Comparison of ENCODE assay signal across 11 cellular contexts in the genomic region with DNA sequence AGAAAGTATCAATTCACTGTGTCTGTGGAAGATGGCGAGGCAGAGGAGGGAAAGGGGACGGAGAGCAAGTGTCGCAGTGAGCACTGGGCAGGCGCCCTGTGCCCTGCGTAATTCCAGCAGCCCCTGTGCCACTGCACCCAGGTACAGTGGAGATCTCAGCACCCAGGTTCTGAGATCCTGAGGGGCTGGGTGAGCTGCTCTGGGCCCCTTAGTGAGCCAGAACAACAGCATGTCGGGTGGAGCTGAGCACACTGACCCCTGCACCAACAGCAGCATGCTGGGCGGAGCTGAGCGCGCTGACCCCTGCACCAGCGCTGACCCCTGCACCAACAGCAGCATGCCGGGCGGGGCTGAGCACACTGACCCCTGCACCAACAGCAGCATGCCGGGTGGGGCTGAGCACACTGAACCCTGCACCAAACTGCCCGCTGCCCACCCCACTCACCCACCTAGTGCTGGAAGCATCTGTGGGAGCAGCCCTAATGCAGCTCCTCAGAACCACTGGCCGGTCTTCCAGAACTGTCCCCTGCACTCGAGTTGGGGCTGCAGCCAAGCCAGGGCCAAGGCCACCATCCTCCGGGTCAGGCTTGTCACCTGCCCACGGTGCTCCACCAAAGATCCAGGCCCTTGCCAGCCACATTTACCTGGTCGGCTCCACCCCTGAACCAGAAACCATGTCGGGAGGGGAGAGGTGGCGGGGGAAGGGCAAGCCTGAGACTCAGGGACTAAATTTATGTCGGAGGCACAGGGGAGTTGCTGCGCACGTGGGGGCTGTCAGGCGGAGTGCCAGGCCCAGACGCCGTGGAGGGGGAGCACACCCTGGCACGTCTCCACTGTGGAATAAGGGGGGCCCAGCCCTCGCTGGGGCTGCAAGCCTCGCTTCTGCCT.
DNase-seq lines count a peak whose midpoint lies in the region; ATAC-seq, FAIRE-seq and TF ChIP-seq lines count a peak whose summit lies in the region.
"Had no signal": no experiment of that assay in that cellular context is flagged by ENCODE, and none has a peak within 500 bp of the region (broad histone marks: within the 10 kb centered on the region; RNA-seq: fewer than 3 reads in every experiment).

No MANE protein-coding gene starts in this region.

- no peak overlapping the region for H3K27ac ChIP-seq in BLaER1
- H3K27ac ChIP-seq in kidney (ENCODE audit: low read depth in 2 of 2, low read length in 2 of 2) = peak overlapping the region in 1 of 2 donors; percentile 37
- H3K27ac ChIP-seq in gastrocnemius medialis = peak overlapping the region; percentile 43 to 74 (median 63)
- no peak overlapping the region for H3K27ac ChIP-seq in RWPE1

- H3K9ac ChIP-seq in BLaER1 (no peak overlapping the region), kidney (ENCODE audit: low read length in 2 of 2) (no peak overlapping the region)

- no peaks in the 10 kb centered on the region for H3K9me3 ChIP-seq in BLaER1
- no peaks in the 10 kb centered on the region for H3K9me3 ChIP-seq in kidney (ENCODE audit: control insufficient read depth in 1 of 2, low read length in 2 of 2)
- H3K9me3 ChIP-seq in gastrocnemius medialis = no peaks in the 10 kb centered on the region

- H3K27ac Mint-ChIP-seq in WTC11 = no peak overlapping the region
- H3K27ac Mint-ChIP-seq: T-helper 1 cell treated with Interleukin-12 subunit alpha and Interleukin-12 subunit beta and Interleukin-4 antibody, amounts not matched to agents 30 μg/mL and 1 μg/mL, for 36 hours had no signal

- H3K9me3 Mint-ChIP-seq in WTC11 = no peaks in the 10 kb centered on the region
- H3K9me3 Mint-ChIP-seq: T-helper 1 cell treated with Interleukin-12 subunit alpha and Interleukin-12 subunit beta and Interleukin-4 antibody, amounts not matched to agents 30 μg/mL and 1 μg/mL, for 36 hours had no signal

- POLR2A ChIA-PET in WTC11 (lab: Charles Lee) = no interaction called here
- POLR2A ChIA-PET in RWPE1 (lab: Yijun Ruan, JAX; ENCODE audit: low non-redundant PET) = no interaction called here

- no peaks in the 10 kb centered on the region for H3K36me3 ChIP-seq in BLaER1
- H3K36me3 ChIP-seq in kidney (ENCODE audit: control insufficient read depth in 1 of 2, insufficient read depth in 2 of 2, low read length in 2 of 2) = no peaks in the 10 kb centered on the region
- no peaks in the 10 kb centered on the region for H3K36me3 ChIP-seq in gastrocnemius medialis

- H3K4me1 Mint-ChIP-seq in WTC11 = peaks cover 14% of the 10 kb centered on the region

- in situ Hi-C loops in gastrocnemius medialis (cut with MboI; ENCODE audit: low sequenced_read_pairs in 4 of 4) = no loop called here

- H3K4me2 ChIP-seq in BLaER1 = peak overlapping the region; percentile 52

- no peak for FAIRE-seq in kidney (lab: Jason Lieb, UNC)
- FAIRE-seq: keratinocyte had no signal

- no peaks in the 10 kb centered on the region for H3K36me3 Mint-ChIP-seq in WTC11

- intact Hi-C loops in kidney (cut with DNase I) = no loop called here
- intact Hi-C loops in gastrocnemius medialis (cut with DNase I; ENCODE audit: low total_unique reads) = loop anchor here (2.0 to 5.0 kb wide), 2 partner anchors 57 to 80 kb away; a partner anchor contains a TSS

- H4K20me1 ChIP-seq in BLaER1 = no peaks in the 10 kb centered on the region

- H3K4me3 ChIP-seq in BLaER1 (no peak overlapping the region), kidney (ENCODE audit: low read length in 2 of 2) (no peak overlapping the region), gastrocnemius medialis (peak overlapping the region in 2 of 4 donors; percentile 21 to 37)

- H3K4me1 ChIP-seq in BLaER1 = peaks cover 23% of the 10 kb centered on the region
- H3K4me1 ChIP-seq in kidney (ENCODE audit: control insufficient read depth in 1 of 2, insufficient read depth in 1 of 2, low read depth in 1 of 2, low read length in 2 of 2) = peaks cover 0 to 9% of the 10 kb centered on the region in 2 donors
- peaks cover 12 to 30% of the 10 kb centered on the region in 2 donors for H3K4me1 ChIP-seq in gastrocnemius medialis

- no peak for TF ChIP-seq POLR2A in gastrocnemius medialis (IDR thresholded peaks at IDR 0.05)

- CTCF ChIA-PET in WTC11 (lab: Charles Lee) = interaction anchor here (1.6 kb wide), 1 partner anchor 73 kb away, joined by 3 read pairs; no protein-coding TSS in a partner anchor
- CTCF ChIA-PET in RWPE1 (lab: Yijun Ruan, JAX) = interaction anchor here (0.5 to 0.6 kb wide), 3 partner anchors 26 to 119 kb away, joined by 3 read pairs; no protein-coding TSS in a partner anchor

- H3K27me3 ChIP-seq in BLaER1 (no peaks in the 10 kb centered on the region), gastrocnemius medialis (no peaks in the 10 kb centered on the region)

- peak; percentile 12 for DNase-seq in WTC11 (ENCODE audit: low spot score)
- peak; percentile 76 for DNase-seq in kidney
- no peak for DNase-seq in gastrocnemius medialis
- no peak for DNase-seq in LoVo (ENCODE audit: low spot score)
- DNase-seq in RWPE1 (ENCODE audit: low spot score) = no peak
- DNase-seq in hippocampal formation (lab: John Stamatoyannopoulos, UW) = no peak
- DNase-seq: NCI-H2081 had no signal

- TF ChIP-seq CTCF in WTC11 (IDR thresholded peaks at IDR 0.05) = no peak
- no peak for TF ChIP-seq CTCF in kidney (IDR thresholded peaks at IDR 0.05; ENCODE audit: borderline replicate concordance, extremely low read depth, insufficient read depth)
- no peak for TF ChIP-seq CTCF in gastrocnemius medialis (IDR thresholded peaks at IDR 0.05 in 4 of 5, conservative IDR thresholded peaks at IDR 0.05 in 1 of 5)
- no peak for TF ChIP-seq CTCF in RWPE1 (conservative IDR thresholded peaks at IDR 0.05; ENCODE audit: low read depth)

- ATAC-seq in WTC11 = no peak
- peak; percentile 7 to 10 for ATAC-seq in gastrocnemius medialis
- no peak for ATAC-seq in HG03135 (IDR thresholded peaks at IDR 0.05; ENCODE audit: unreplicated experiment)

- no peaks in the 10 kb centered on the region for H3K27me3 Mint-ChIP-seq in WTC11 (ENCODE audit: low read depth)

- no peak overlapping the region for H3K4me3 Mint-ChIP-seq in WTC11
- H3K4me3 Mint-ChIP-seq: T-helper 1 cell treated with Interleukin-12 subunit alpha and Interleukin-12 subunit beta and Interleukin-4 antibody, amounts not matched to agents 30 μg/mL and 1 μg/mL, for 36 hours had no signal

TF ChIP-seq in WTC11, 78 proteins besides CTCF, POLR2A, EP300 and RAD21:
- TF ChIP-seq MYBL2 (CRISPR knock-in tag; IDR thresholded peaks at IDR 0.05) (0 out of 2 replicates have a peak, but pooled peaks have one; percentile 33), ZNF138 (CRISPR knock-in tag; conservative IDR thresholded peaks at IDR 0.05) (no peak)

Comparison
In these comparisons a context has a peak if more than half of its experiments do, and no peak if none do; other contexts are left out.
1. H3K27ac ChIP-seq: peak in gastrocnemius medialis (4 of 4); none in BLaER1 (single experiment) and RWPE1 (single experiment).
2. ATAC-seq: peak in gastrocnemius medialis (2 of 2); none in WTC11 (single experiment) and HG03135 (single experiment).
3. DNase-seq: peak in WTC11 (single experiment) and kidney (single experiment); none in gastrocnemius medialis (0 of 2), LoVo (single experiment), RWPE1 (single experiment) and hippocampal formation (0 of 2).